8 cellular contexts compared by ENCODE assay signal in genomic region chr6:145887969-145888368, GRCh38.
A peak's percentile ranks its signal among the peaks of the same experiment; 100 is the strongest.
DNase-seq lines count a peak whose midpoint lies in the region; ATAC-seq, FAIRE-seq and TF ChIP-seq lines count a peak whose summit lies in the region.

No MANE protein-coding gene starts in this region.

- peaks cover 21% of the 10 kb centered on the region for H3K4me1 Mint-ChIP-seq in HFFc6 (ENCODE audit: low read depth)
- H3K4me1 Mint-ChIP-seq in activated naive CD8-positive, alpha-beta T cell treated with anti-CD3 and anti-CD28 coated beads for 36 hours, result no peaks in the 10 kb centered on the region
- H3K4me1 Mint-ChIP-seq in T-helper 17 cell, result no peaks in the 10 kb centered on the region

- H3K27ac ChIP-seq in DND-41 (ENCODE audit: low read length), result no peak overlapping the region
- H3K27ac ChIP-seq in HepG2 (ENCODE audit: extremely low read length, insufficient read depth, low read length), result no peak overlapping the region
- no peak overlapping the region for H3K27ac ChIP-seq in stomach

- H3K9ac ChIP-seq in DND-41 (ENCODE audit: low read depth, low read length) (no peak overlapping the region), HepG2 (ENCODE audit: insufficient read depth, low read depth, low read length) (no peak overlapping the region)

- H3K36me3 Mint-ChIP-seq in HFFc6 (ENCODE audit: low read depth) (peaks cover 5% of the 10 kb centered on the region), T-helper 17 cell (ENCODE audit: low read depth) (peaks cover 3% of the 10 kb centered on the region)
- H3K36me3 Mint-ChIP-seq in activated naive CD8-positive, alpha-beta T cell treated with anti-CD3 and anti-CD28 coated beads for 36 hours, result peaks cover 16% of the 10 kb centered on the region

- POLR2A ChIA-PET in HepG2 (lab: Yijun Ruan, JAX), result no interaction called here

- BruUV-seq in HepG2 (replicated peaks; lab: Mats Ljungman, UMichigan), result no TSS peak

- no peaks in the 10 kb centered on the region for H3K79me2 ChIP-seq in DND-41 (ENCODE audit: insufficient read depth, low read length)
- H3K79me2 ChIP-seq in HepG2 (ENCODE audit: insufficient read depth, low read length), result no peaks in the 10 kb centered on the region

- no peaks in the 10 kb centered on the region for H3K9me3 ChIP-seq in DND-41 (ENCODE audit: insufficient read depth, low read length, severe bottlenecking)
- H3K9me3 ChIP-seq in HepG2 (ENCODE audit: low read length), result no peaks in the 10 kb centered on the region
- no peaks in the 10 kb centered on the region for H3K9me3 ChIP-seq in stomach
- no peaks in the 10 kb centered on the region for H3K9me3 ChIP-seq in T-helper 17 cell (ENCODE audit: control insufficient read depth, low read length, poor library complexity, severe bottlenecking)

- TF ChIP-seq RAD21 in HepG2 (CRISPR knock-in tag; IDR thresholded peaks at IDR 0.05), result no peak

- 68% methylated on average over 3 of the region's 3 CpGs for WGBS in HepG2 (ENCODE audit: low lambda C conversion rate)
- 38 to 54% (median 45%) methylated on average over 3 of the region's 3 CpGs for WGBS in stomach, 5 donors

- peak; percentile 62 for TF ChIP-seq CTCF in DND-41 (IDR thresholded peaks at IDR 0.05; ENCODE audit: borderline replicate concordance, extremely low read depth, low read length, poor library complexity, severe bottlenecking)
- peak; percentile 75 for TF ChIP-seq CTCF in HFFc6 (IDR thresholded peaks at IDR 0.05)
- TF ChIP-seq CTCF in HepG2 (CRISPR knock-in tag; IDR thresholded peaks at IDR 0.05), result peak; percentile 47
- peak in 3 of 7 experiments; percentile 12 to 43 (median 13) for TF ChIP-seq CTCF in stomach (IDR thresholded peaks at IDR 0.05)

- intact Hi-C loops in HepG2 (cut with micrococcal nuclease; ENCODE audit: unreplicated experiment) (loop anchor here (1.0 kb wide), 1 partner anchor 184 kb away; no protein-coding TSS in a partner anchor), stomach (cut with DNase I; ENCODE audit: low total_unique reads) (no loop called here)

- H3K27me3 Mint-ChIP-seq in HFFc6 (ENCODE audit: insufficient read depth), result no peaks in the 10 kb centered on the region
- H3K27me3 Mint-ChIP-seq in activated naive CD8-positive, alpha-beta T cell treated with anti-CD3 and anti-CD28 coated beads for 36 hours, result no peaks in the 10 kb centered on the region
- no peaks in the 10 kb centered on the region for H3K27me3 Mint-ChIP-seq in T-helper 17 cell

- H3K4me2 ChIP-seq in DND-41 (ENCODE audit: insufficient read depth, low read length) (no peak overlapping the region), HepG2 (ENCODE audit: low read depth, low read length) (no peak overlapping the region)

- H3K4me1 ChIP-seq in DND-41 (ENCODE audit: insufficient read depth, low read length), result no peaks in the 10 kb centered on the region
- peaks cover 21% of the 10 kb centered on the region for H3K4me1 ChIP-seq in HepG2 (ENCODE audit: insufficient read depth, low read length)
- H3K4me1 ChIP-seq in stomach, result peaks cover 0 to 7% (median 2%) of the 10 kb centered on the region in 4 donors

- peak; percentile 13 for DNase-seq in DND-41
- peak; percentile 20 for DNase-seq in HFFc6
- peak; percentile 8 for DNase-seq in activated naive CD8-positive, alpha-beta T cell treated with anti-CD3 and anti-CD28 coated beads for 36 hours
- no peak for DNase-seq in HepG2 (ENCODE audit: low spot score)
- no peak for DNase-seq in NCI-H1694 (lab: John Stamatoyannopoulos, UW)
- no peak for DNase-seq in stomach
- DNase-seq in T-helper 17 cell, result no peak
- no peak for DNase-seq in SIG-M5 treated with dmso at 0.1 percent for 504 hours (lab: John Stamatoyannopoulos, UW; ENCODE audit: unreplicated experiment)

- FAIRE-seq in HepG2 (lab: Jason Lieb, UNC), result no peak

- TF ChIP-seq EP300 in HepG2 (IDR thresholded peaks at IDR 0.05; ENCODE audit: low read depth in 2 of 2, low read length in 2 of 2) (no peak), HepG2 (CRISPR knock-in tag; IDR thresholded peaks at IDR 0.05; ENCODE audit: borderline replicate concordance) (no peak), stomach (IDR thresholded peaks at IDR 0.05) (no peak)

- no peaks in the 10 kb centered on the region for H3K27me3 ChIP-seq in DND-41 (ENCODE audit: insufficient read depth, low read length, poor library complexity)
- no peaks in the 10 kb centered on the region for H3K27me3 ChIP-seq in HepG2 (ENCODE audit: control insufficient read depth in 1 of 2, insufficient read depth in 2 of 2, low read length in 2 of 2)
- H3K27me3 ChIP-seq in stomach, result no peaks in the 10 kb centered on the region

- in situ Hi-C loops in HepG2 (cut with HindIII; ENCODE audit: extremely low pct_ligation_motif_present, low pct_unique_long_range_greater_than_20kb), result no loop called here

- no peak overlapping the region for H3K4me3 ChIP-seq in DND-41 (ENCODE audit: low read depth in 1 of 2, low read length in 2 of 2)
- no peak overlapping the region for H3K4me3 ChIP-seq in HepG2 (replicated peaks in 1 of 3; ENCODE audit: insufficient read depth in 1 of 3, low read depth in 2 of 3, low read length in 3 of 3)
- no peak overlapping the region for H3K4me3 ChIP-seq in stomach

- H3K27ac Mint-ChIP-seq in HFFc6, result no peak overlapping the region
- no peak overlapping the region for H3K27ac Mint-ChIP-seq in activated naive CD8-positive, alpha-beta T cell treated with anti-CD3 and anti-CD28 coated beads for 36 hours
- no peak overlapping the region for H3K27ac Mint-ChIP-seq in T-helper 17 cell

- ATAC-seq in DND-41 (ENCODE audit: insufficient read depth, low read depth) (no peak), HepG2 (no peak; the same call in 2 of the 3 replicates), T-helper 17 cell (no peak)

- TF ChIP-seq POLR2A in HepG2 (IDR thresholded peaks at IDR 0.05; ENCODE audit: insufficient read depth in 1 of 2, low read depth in 2 of 2, low read length in 2 of 2) (no peak), stomach (IDR thresholded peaks at IDR 0.05) (no peak)

- H3K4me3 Mint-ChIP-seq in HFFc6, result no peak overlapping the region
- no peak overlapping the region for H3K4me3 Mint-ChIP-seq in activated naive CD8-positive, alpha-beta T cell treated with anti-CD3 and anti-CD28 coated beads for 36 hours
- H3K4me3 Mint-ChIP-seq in T-helper 17 cell, result no peak overlapping the region

- H3K9me3 Mint-ChIP-seq in HFFc6, result no peaks in the 10 kb centered on the region
- no peaks in the 10 kb centered on the region for H3K9me3 Mint-ChIP-seq in activated naive CD8-positive, alpha-beta T cell treated with anti-CD3 and anti-CD28 coated beads for 36 hours

- H2AFZ ChIP-seq in DND-41 (ENCODE audit: low read depth, low read length), result no peak overlapping the region
- no peak overlapping the region for H2AFZ ChIP-seq in HepG2 (ENCODE audit: low read length)

- CTCF ChIA-PET in HepG2 (lab: Yijun Ruan, JAX; ENCODE audit: low intra/inter-chr PET ratio, low total read pairs), result no interaction called here

- H3K36me3 ChIP-seq in DND-41 (ENCODE audit: insufficient read depth, low read length) (peaks cover 54% of the 10 kb centered on the region), HepG2 (replicated peaks in 1 of 2; ENCODE audit: control insufficient read depth in 1 of 2, insufficient read depth in 2 of 2, low read length in 2 of 2) (peaks cover 0 to 14% of the 10 kb centered on the region in 2 experiments; a peak in 2 of 5 replicates), stomach (peaks cover 0 to 45% (median 39%) of the 10 kb centered on the region in 4 donors)

- no peaks in the 10 kb centered on the region for H4K20me1 ChIP-seq in DND-41 (ENCODE audit: insufficient read depth, low read length)
- H4K20me1 ChIP-seq in HepG2 (ENCODE audit: insufficient read depth, low read length), result no peaks in the 10 kb centered on the region

TF ChIP-seq in HepG2, 621 proteins besides CTCF, POLR2A, EP300 and RAD21:
- TF ChIP-seq KLF13 (CRISPR knock-in tag; IDR thresholded peaks at IDR 0.05) (no peak), STAG1 (CRISPR knock-in tag; IDR thresholded peaks at IDR 0.05) (peak; percentile 57)

Comparison
In these comparisons a context has a peak if more than half of its experiments do, and no peak if none do; other contexts are left out.
1. DNase-seq: peak in DND-41 (single experiment), HFFc6 (single experiment) and activated naive CD8-positive, alpha-beta T cell treated with anti-CD3 and anti-CD28 coated beads for 36 hours (single experiment); none in HepG2 (single experiment), NCI-H1694 (single experiment), stomach (single experiment), T-helper 17 cell (0 of 3) and SIG-M5 treated with dmso at 0.1 percent for 504 hours (single experiment).